7 cellular contexts compared by ENCODE assay signal in the genomic region with DNA sequence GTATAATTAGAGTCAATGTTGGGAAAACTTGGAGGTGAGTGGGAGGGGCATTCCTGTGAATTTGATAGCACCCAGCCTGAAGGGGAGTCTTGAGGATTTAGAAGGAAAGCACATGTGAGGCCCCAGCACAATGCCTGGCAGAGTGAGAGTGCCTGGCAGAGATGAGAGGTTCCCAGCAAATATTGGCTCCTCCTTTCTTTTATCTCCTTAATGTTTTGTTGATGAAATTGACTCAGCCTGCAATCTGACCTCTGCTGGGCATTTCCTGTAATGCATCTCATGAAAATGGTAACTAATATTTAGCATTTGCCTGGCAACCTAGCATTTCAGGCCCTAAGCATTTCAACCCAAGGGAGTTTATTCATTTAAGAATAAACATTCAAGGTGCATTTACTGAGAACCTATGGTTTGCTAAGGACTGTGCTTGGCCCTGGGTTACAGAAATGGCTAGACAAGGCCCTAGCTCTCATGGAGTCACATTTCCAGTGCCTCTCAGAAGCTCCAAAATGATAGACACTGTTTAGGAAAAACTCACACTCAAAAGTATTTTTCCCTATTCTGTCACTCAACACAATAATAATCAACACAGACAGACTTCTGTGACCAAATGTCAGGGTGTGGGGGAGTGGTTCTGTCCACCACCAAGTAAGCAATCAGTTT. TPM values are rescaled to one million over a fixed set of nuclear protein-coding genes. Genes with fewer than 3 reads are reported as not detected.
DNase-seq lines count a peak whose midpoint lies in the region; ATAC-seq, FAIRE-seq and TF ChIP-seq lines count a peak whose summit lies in the region.

No MANE protein-coding gene starts in this region.

- H3K27me3 ChIP-seq in SJCRH30, result no peaks in the 10 kb centered on the region
- H3K27me3 ChIP-seq in hepatocyte, result no peaks in the 10 kb centered on the region
- no peaks in the 10 kb centered on the region for H3K27me3 ChIP-seq in spleen (replicated peaks in 1 of 7)

- intact Hi-C loops in spleen (cut with DNase I; ENCODE audit: low total_unique reads), result loop anchor here (5.0 kb wide), 1 partner anchor 92 kb away; no protein-coding TSS in a partner anchor

- no peaks in the 10 kb centered on the region for H3K9me3 ChIP-seq in SJCRH30 (replicated peaks)
- no peaks in the 10 kb centered on the region for H3K9me3 ChIP-seq in hepatocyte (ENCODE audit: low read depth)
- H3K9me3 ChIP-seq in spleen, result no peaks in the 10 kb centered on the region

- H3K79me2 ChIP-seq in hepatocyte, result no peaks in the 10 kb centered on the region

- no peak for ATAC-seq in GM21390 (IDR thresholded peaks at IDR 0.05; ENCODE audit: unreplicated experiment)

- in situ Hi-C loops in astrocyte of the cerebellum (cut with HindIII; ENCODE audit: low sequenced_read_pairs), result loop anchor here (5.0 kb wide), 1 partner anchor 92 kb away; no protein-coding TSS in a partner anchor

- no peak overlapping the region for H2AFZ ChIP-seq in hepatocyte

- H3K9me3 Mint-ChIP-seq in IgD-negative memory B cell, result no peaks in the 10 kb centered on the region

- H3K4me1 Mint-ChIP-seq in IgD-negative memory B cell, result peaks cover 29 to 33% (median 33%) of the 10 kb centered on the region in 3 donors

- H3K27ac ChIP-seq in SJCRH30 (no peak overlapping the region), hepatocyte (no peak overlapping the region), spleen (peak overlapping the region in 3 of 8 donors; percentile 19 to 31 (median 24))

- FAIRE-seq in G401.6 (lab: Jason Lieb, UNC), result peak; percentile 82

- no peaks in the 10 kb centered on the region for H3K27me3 Mint-ChIP-seq in IgD-negative memory B cell

- peaks cover 3% of the 10 kb centered on the region for H3K36me3 Mint-ChIP-seq in IgD-negative memory B cell

- no peak overlapping the region for H3K4me2 ChIP-seq in hepatocyte

- H3K4me3 ChIP-seq in SJCRH30 (no peak overlapping the region), astrocyte of the cerebellum (ENCODE audit: low read depth, low read length) (no peak overlapping the region), hepatocyte (no peak overlapping the region), spleen (no peak overlapping the region)

- no peaks in the 10 kb centered on the region for H3K9me2 ChIP-seq in hepatocyte (replicated peaks; ENCODE audit: insufficient read depth)

- no peak overlapping the region for H3K4me3 Mint-ChIP-seq in IgD-negative memory B cell

- H4K20me1 ChIP-seq in hepatocyte (ENCODE audit: insufficient read depth, poor library complexity, severe bottlenecking), result no peaks in the 10 kb centered on the region

- DNase-seq in SJCRH30 (peak; percentile 11 to 64), astrocyte of the cerebellum (ENCODE audit: low read depth) (peak; percentile 57), hepatocyte (ENCODE audit: low spot score) (peak; percentile 62), spleen (no peak)

- H3K36me3 ChIP-seq in SJCRH30 (no peaks in the 10 kb centered on the region), hepatocyte (replicated peaks; ENCODE audit: insufficient read depth, low read depth) (no peaks in the 10 kb centered on the region), spleen (peaks cover 0 to 96% (median 35%) of the 10 kb centered on the region in 6 donors)

- H3K27ac Mint-ChIP-seq in IgD-negative memory B cell, result peak overlapping the region in 2 of 3 donors; percentile 3 to 31

- no peaks in the 10 kb centered on the region for H3K4me1 ChIP-seq in SJCRH30
- H3K4me1 ChIP-seq in hepatocyte (ENCODE audit: insufficient read depth), result peaks cover 18% of the 10 kb centered on the region
- H3K4me1 ChIP-seq in spleen, result peaks cover 0 to 34% (median 24%) of the 10 kb centered on the region in 6 donors

- no peak for TF ChIP-seq POLR2A in spleen (IDR thresholded peaks at IDR 0.05)

- TF ChIP-seq CTCF in astrocyte of the cerebellum (IDR thresholded peaks at IDR 0.05; ENCODE audit: low read depth, low read length, missing control alignments) (peak; percentile 69), hepatocyte (IDR thresholded peaks at IDR 0.05; ENCODE audit: poor library complexity) (peak; percentile 74), spleen (IDR thresholded peaks at IDR 0.05 in 8 of 11, conservative IDR thresholded peaks at IDR 0.05 in 3 of 11) (peak; percentile 43 to 91 (median 81))

RNA-seq across cellular contexts. Expression of a gene that starts 19.0 kb away (rescaled TPM):
- 85.8 TPM for polyA plus RNA-seq in IgD-negative memory B cell
- 60.4 and 63.7 TPM in 2 replicates for total RNA-seq in SJCRH30 (2014; rRNA removed; shearing (Covaris generic))
- 122 and 150 TPM in 2 replicates for total RNA-seq in hepatocyte
- 119 and 120 TPM in 2 replicates for polyA plus RNA-seq in hepatocyte
- total RNA-seq in spleen, result 10 to 100 TPM; 46.6 to 75.5 (median 58.0) TPM
- polyA plus RNA-seq in spleen, result 10 to 100 TPM; 53.9 to 82.1 (median 71.1) TPM
